Comparison of ENCODE assay signal across 21 cellular contexts in genomic region chr6:160005211-160005610, GRCh38. TPM values are rescaled to one million over a fixed set of nuclear protein-coding genes. Genes with fewer than 3 reads are reported as not detected.
A peak's percentile ranks its signal among the peaks of the same experiment; 100 is the strongest.
DNase-seq lines count a peak whose midpoint lies in the region; ATAC-seq, FAIRE-seq and TF ChIP-seq lines count a peak whose summit lies in the region.
"Had no signal": no experiment of that assay in that cellular context is flagged by ENCODE, and none has a peak within 500 bp of the region (broad histone marks: within the 10 kb centered on the region; RNA-seq: fewer than 3 reads in every experiment).

No MANE protein-coding gene starts in this region.

- no peak overlapping the region for H2BK12ac ChIP-seq in trophoblast cell (ENCODE audit: low read length)

- 97% methylated on average over 12 of the region's 31 CpGs for WGBS in K562 (ENCODE audit: insufficient coverage, low coverage, missing lambda C conversion rate)
- WGBS in trophoblast cell (ENCODE audit: extremely low coverage, insufficient coverage, insufficient read length), result no CpG with 5 or more reads among the region's 31 CpGs

- peak overlapping the region; percentile 7 for H3K4me3 Mint-ChIP-seq in activated naive CD8-positive, alpha-beta T cell
- H3K4me3 Mint-ChIP-seq in activated naive CD8-positive, alpha-beta T cell treated with anti-CD3 and anti-CD28 coated beads for 36 hours, result no peak overlapping the region
- H3K4me3 Mint-ChIP-seq: H9, HFFc6 had no signal

- H3K36me3 ChIP-seq in DND-41 (ENCODE audit: insufficient read depth, low read length), result peaks cover 50% of the 10 kb centered on the region
- H3K36me3 ChIP-seq in K562 (ENCODE audit: control insufficient read depth, insufficient read depth, low read length), result peaks cover 59% of the 10 kb centered on the region
- H3K36me3 ChIP-seq in trophoblast cell (ENCODE audit: control insufficient read depth in 1 of 2, insufficient read depth in 2 of 2, low read length in 2 of 2), result peaks cover 8 to 13% of the 10 kb centered on the region in 2 experiments
- 0 out of 2 replicates have a peak, but pooled peaks cover 6% of the 10 kb centered on the region for H3K36me3 ChIP-seq in BE2C

- H3K27ac ChIP-seq in DND-41 (ENCODE audit: low read length), result peak overlapping the region; percentile 34; the same call in 1 of the 2 replicates
- H3K27ac ChIP-seq in K562 (ENCODE audit: extremely low read depth, low read depth, low read length), result no peak overlapping the region
- H3K27ac ChIP-seq in trophoblast cell (ENCODE audit: low read depth, low read length), result no peak overlapping the region
- H3K27ac ChIP-seq: HL-60, SJCRH30 had no signal

- H2AFZ ChIP-seq in DND-41 (ENCODE audit: low read depth, low read length) (no peak overlapping the region), K562 (ENCODE audit: low read depth, low read length) (no peak overlapping the region), trophoblast cell (ENCODE audit: insufficient read depth, low read length, poor library complexity) (no peak overlapping the region)

- ATAC-seq in DND-41 (ENCODE audit: insufficient read depth, low read depth), result no peak
- ATAC-seq in K562, result no peak
- no peak for ATAC-seq in HG02642 (IDR thresholded peaks at IDR 0.05; ENCODE audit: poor library complexity, unreplicated experiment)
- ATAC-seq: Panc1 had no signal

- H3K9ac ChIP-seq in DND-41 (ENCODE audit: low read depth, low read length) (no peak overlapping the region), K562 (ENCODE audit: insufficient read depth in 1 of 2, low read depth in 2 of 2, low read length in 2 of 2) (no peak overlapping the region), trophoblast cell (ENCODE audit: low read length) (no peak overlapping the region)

- no peaks in the 10 kb centered on the region for H3K9me3 Mint-ChIP-seq in activated naive CD8-positive, alpha-beta T cell (ENCODE audit: low read depth)
- peaks cover 3% of the 10 kb centered on the region for H3K9me3 Mint-ChIP-seq in activated naive CD8-positive, alpha-beta T cell treated with anti-CD3 and anti-CD28 coated beads for 36 hours

- H3K79me1 ChIP-seq in trophoblast cell (ENCODE audit: low read length), result no peaks in the 10 kb centered on the region

- no peak overlapping the region for H4K91ac ChIP-seq in trophoblast cell (ENCODE audit: low read depth, low read length)

- no peaks in the 10 kb centered on the region for H3K9me1 ChIP-seq in K562 (ENCODE audit: control insufficient read depth, insufficient read depth, low read length)

- H3K4me2 ChIP-seq in DND-41 (ENCODE audit: insufficient read depth, low read length) (no peak overlapping the region), K562 (ENCODE audit: insufficient read depth, low read length) (no peak overlapping the region), trophoblast cell (ENCODE audit: low read length) (no peak overlapping the region)

- intact Hi-C loops in K562 (cut with micrococcal nuclease), result loop anchor here (10.0 kb wide), 1 partner anchor 1100 kb away; no protein-coding TSS in a partner anchor

- no peak overlapping the region for H3K4me3 ChIP-seq in DND-41 (ENCODE audit: low read depth in 1 of 2, low read length in 2 of 2)
- no peak overlapping the region for H3K4me3 ChIP-seq in K562
- H3K4me3 ChIP-seq in trophoblast cell (ENCODE audit: low read depth, low read length), result no peak overlapping the region
- H3K4me3 ChIP-seq in BE2C (ENCODE audit: low read depth, low read length), result no peak overlapping the region
- H3K4me3 ChIP-seq: SJCRH30 had no signal

- no TSS peak for BruUV-seq in K562 (replicated peaks; lab: Mats Ljungman, UMichigan)

- no peak for TF ChIP-seq POLR2A in K562 (conservative IDR thresholded peaks at IDR 0.05)

- no peak overlapping the region for H2BK5ac ChIP-seq in trophoblast cell (ENCODE audit: low read depth, low read length, poor library complexity)

- no peak for DNase-seq in activated naive CD8-positive, alpha-beta T cell treated with anti-CD3 and anti-CD28 coated beads for 36 hours
- no peak for DNase-seq in DND-41
- DNase-seq in K562 (ENCODE audit: extremely low read depth in 1 of 4, low spot score in 3 of 4), result peak in 1 of 4 experiments; percentile 18
- DNase-seq in trophoblast cell, result no peak
- DNase-seq in BE2C, result no peak
- DNase-seq: COR-L47, DMS79, H9, HFFc6, KG1, NCI-H1105, NCI-H146, NCI-H2029, NCI-H524 treated with DMSO at 0.1 percent for 48 hours, NCI-H82, SJCRH30 had no signal

- H3K27me3 Mint-ChIP-seq in activated naive CD8-positive, alpha-beta T cell, result no peaks in the 10 kb centered on the region
- H3K27me3 Mint-ChIP-seq in activated naive CD8-positive, alpha-beta T cell treated with anti-CD3 and anti-CD28 coated beads for 36 hours, result no peaks in the 10 kb centered on the region

- TF ChIP-seq RAD21 in K562 (CRISPR knock-in tag; conservative IDR thresholded peaks at IDR 0.05 in 1 of 2, IDR thresholded peaks at IDR 0.05 in 1 of 2), result no peak

- H3K4ac ChIP-seq in trophoblast cell (ENCODE audit: low read depth, low read length), result peak overlapping the region; percentile 29

- H3K36me3 Mint-ChIP-seq in activated naive CD8-positive, alpha-beta T cell, result peaks cover 17% of the 10 kb centered on the region
- H3K36me3 Mint-ChIP-seq in activated naive CD8-positive, alpha-beta T cell treated with anti-CD3 and anti-CD28 coated beads for 36 hours, result peaks cover 42% of the 10 kb centered on the region

- in situ Hi-C loops in K562 (cut with MboI), result no loop called here

- H3K18ac ChIP-seq in trophoblast cell (ENCODE audit: low read length), result no peak overlapping the region

- peaks cover 46% of the 10 kb centered on the region for H3K4me1 Mint-ChIP-seq in activated naive CD8-positive, alpha-beta T cell (ENCODE audit: low read depth)
- peaks cover 21% of the 10 kb centered on the region for H3K4me1 Mint-ChIP-seq in activated naive CD8-positive, alpha-beta T cell treated with anti-CD3 and anti-CD28 coated beads for 36 hours

- H4K8ac ChIP-seq in trophoblast cell (ENCODE audit: low read depth, low read length), result no peak overlapping the region

- no peak for TF ChIP-seq EP300 in K562 (IDR thresholded peaks at IDR 0.05; ENCODE audit: low read length)

- H2BK120ac ChIP-seq in trophoblast cell (ENCODE audit: insufficient read depth, low read length, poor library complexity), result no peak overlapping the region

- H4K12ac ChIP-seq in trophoblast cell (ENCODE audit: low read depth, low read length), result no peak overlapping the region

- no peak overlapping the region for H3K14ac ChIP-seq in trophoblast cell (ENCODE audit: low read length)

- no peak for TF ChIP-seq CTCF in DND-41 (IDR thresholded peaks at IDR 0.05; ENCODE audit: borderline replicate concordance, extremely low read depth, low read length, poor library complexity, severe bottlenecking)
- TF ChIP-seq CTCF in K562 (IDR thresholded peaks at IDR 0.05 in 2 of 3, conservative IDR thresholded peaks at IDR 0.05 in 1 of 3; ENCODE audit: insufficient read depth in 2 of 3, low read depth in 1 of 3, low read length in 3 of 3), result no peak
- no peak for TF ChIP-seq CTCF in BE2C (IDR thresholded peaks at IDR 0.05; ENCODE audit: low read depth, low read length)

- no peak overlapping the region for H3K27ac Mint-ChIP-seq in activated naive CD8-positive, alpha-beta T cell
- H3K27ac Mint-ChIP-seq in activated naive CD8-positive, alpha-beta T cell treated with anti-CD3 and anti-CD28 coated beads for 36 hours, result no peak overlapping the region
- H3K27ac Mint-ChIP-seq: HFFc6 had no signal

- H3K23ac ChIP-seq in trophoblast cell (ENCODE audit: low read length), result no peak overlapping the region

- H3K9me3 ChIP-seq in DND-41 (ENCODE audit: insufficient read depth, low read length, severe bottlenecking), result no peaks in the 10 kb centered on the region
- peaks cover 7% of the 10 kb centered on the region; the same call in 1 of the 2 replicates for H3K9me3 ChIP-seq in K562 (replicated peaks; ENCODE audit: control insufficient read depth, insufficient read depth, low read depth, low read length)
- H3K9me3 ChIP-seq in trophoblast cell (ENCODE audit: insufficient read depth, low read depth, low read length), result peaks cover 7% of the 10 kb centered on the region
- no peaks in the 10 kb centered on the region for H3K9me3 ChIP-seq in BE2C
- H3K9me3 ChIP-seq: SJCRH30 had no signal

- no peaks in the 10 kb centered on the region for H3K27me3 ChIP-seq in DND-41 (ENCODE audit: insufficient read depth, low read length, poor library complexity)
- no peaks in the 10 kb centered on the region for H3K27me3 ChIP-seq in K562 (ENCODE audit: control insufficient read depth in 2 of 2, insufficient read depth in 2 of 2, low read length in 2 of 2)
- H3K27me3 ChIP-seq in trophoblast cell (ENCODE audit: insufficient read depth, low read length), result no peaks in the 10 kb centered on the region
- H3K27me3 ChIP-seq in BE2C, result no peaks in the 10 kb centered on the region
- H3K27me3 ChIP-seq: SJCRH30 had no signal

- peaks cover 99% of the 10 kb centered on the region for H3K79me2 ChIP-seq in DND-41 (ENCODE audit: insufficient read depth, low read length)
- peaks cover 87% of the 10 kb centered on the region for H3K79me2 ChIP-seq in K562 (ENCODE audit: control insufficient read depth, insufficient read depth, low read length)
- H3K79me2 ChIP-seq in trophoblast cell (ENCODE audit: control insufficient read depth, insufficient read depth, low read length, poor library complexity), result peaks cover 6% of the 10 kb centered on the region

- POLR2A ChIA-PET in K562 (lab: Yijun Ruan, JAX), result interaction anchor here (0.7 kb wide), 1 partner anchor 19 kb away, joined by 3 read pairs; no protein-coding TSS in a partner anchor

- H2AK5ac ChIP-seq in trophoblast cell (ENCODE audit: low read length), result no peak overlapping the region

- H3K4me1 ChIP-seq in DND-41 (ENCODE audit: insufficient read depth, low read length) (peaks cover 13% of the 10 kb centered on the region), K562 (replicated peaks in 1 of 2; ENCODE audit: control insufficient read depth in 2 of 2, insufficient read depth in 2 of 2, low read length in 2 of 2) (peaks cover 2 to 19% of the 10 kb centered on the region in 2 experiments; a peak in 3 of 5 replicates), trophoblast cell (ENCODE audit: control insufficient read depth in 1 of 2, insufficient read depth in 2 of 2, low read length in 2 of 2) (peaks cover 0 to 2% of the 10 kb centered on the region in 2 experiments), BE2C (no peaks in the 10 kb centered on the region)
- H3K4me1 ChIP-seq: SJCRH30 had no signal

- H4K20me1 ChIP-seq in DND-41 (ENCODE audit: insufficient read depth, low read length) (peaks cover 70% of the 10 kb centered on the region), K562 (replicated peaks; ENCODE audit: control insufficient read depth, insufficient read depth, low read length) (no peaks in the 10 kb centered on the region)

- CTCF ChIA-PET in K562 (lab: Yijun Ruan, JAX; ENCODE audit: low intra/inter-chr PET ratio), result no interaction called here

- FAIRE-seq in K562 (lab: Jason Lieb, UNC), result no peak
- FAIRE-seq: A204.1 had no signal

RNA-seq across cellular contexts. Expression of gene IGF2R, which starts 36.3 kb away (rescaled TPM):
- 10 to 100 TPM; 74.9 to 77.7 TPM for total RNA-seq in activated naive CD8-positive, alpha-beta T cell treated with anti-CD3 and anti-CD28 coated beads for 36 hours
- 302 and 333 TPM in 2 replicates for total RNA-seq in K562 (2011; cell fraction: chromatin; rRNA removed; ENCODE audit: low replicate concordance)
- total RNA-seq in K562 (2011; cell fraction: nucleolus; rRNA removed), result 228 and 239 TPM in 2 replicates
- 228 and 238 TPM in 2 replicates for total RNA-seq in K562 (2011; cell fraction: nucleoplasm; rRNA removed)
- total RNA-seq in K562 (2014; rRNA removed) (36.9 and 41.3 TPM in 2 replicates), K562 (2014; rRNA removed; fragmentation: Illumina TruSeq; extraction: Trizol) (34.4 and 37.8 TPM in 2 replicates), K562 (2015; rRNA removed; fragmentation: Illumina TruSeq; extraction: Trizol) (34.5 and 37.5 TPM in 2 replicates), K562 (2021) (84.7 and 92.3 TPM in 2 replicates)
- polyA plus RNA-seq in K562 (2011; rRNA removed) (13.2 and 16.7 TPM in 2 replicates), K562 (2014; fragmentation: Illumina TruSeq; extraction: Trizol) (60.4 and 68.9 TPM in 2 replicates), K562 (2014; fragmentation: Nextera tagmentation; extraction: Ambion mirVana) (1 to 10 TPM; 3.5 to 3.6 TPM), K562 (2014; rRNA removed) (30.3 and 31.0 TPM in 2 replicates)
- 12.7 and 14.5 TPM in 2 replicates for polyA plus RNA-seq in K562 (2011; cell fraction: cytosol; rRNA removed)
- polyA plus RNA-seq in K562 (2011; cell fraction: nucleus; rRNA removed), result 55.4 and 71.5 TPM in 2 replicates
- polyA plus RNA-seq in K562 (2012), result 57.1 and 73.0 TPM in 2 replicates
- polyA minus RNA-seq in K562 (2011; rRNA and poly(A)+ RNA removed), result 48.1 and 64.9 TPM in 2 replicates
- polyA minus RNA-seq in K562 (2011; cell fraction: cytosol; rRNA and poly(A)+ RNA removed), result 47.2 and 72.7 TPM in 2 replicates
- polyA minus RNA-seq in K562 (2011; cell fraction: nucleus; rRNA and poly(A)+ RNA removed), result 108 and 127 TPM in 2 replicates
- polyA plus RNA-seq in trophoblast cell (2013), result 42.7 and 44.7 TPM in 2 replicates
- 25.4 TPM for polyA plus RNA-seq in BE2C (2012; ENCODE audit: insufficient read depth, insufficient read length, low read depth)
